ENCODE assay signal across 1 cellular context in genomic region chr2:112634153-112634873, GRCh38.
TF ChIP-seq lines count a peak whose summit lies in the region.

No MANE protein-coding gene starts in this region.

TF ChIP-seq in HepG2, 621 proteins besides CTCF, POLR2A, EP300 and RAD21 (continues in another document):
- TF ChIP-seq HNRNPLL (IDR thresholded peaks at IDR 0.05; ENCODE audit: low read depth, low read length, poor library complexity, severe bottlenecking) (no peak), AHR (CRISPR knock-in tag; IDR thresholded peaks at IDR 0.05) (no peak), ZSCAN25 (CRISPR knock-in tag; IDR thresholded peaks at IDR 0.05) (no peak), MAFF (IDR thresholded peaks at IDR 0.05; ENCODE audit: low read depth, low read length) (no peak), PREB (CRISPR knock-in tag; IDR thresholded peaks at IDR 0.05) (no peak), KDM5B (CRISPR knock-in tag; IDR thresholded peaks at IDR 0.05; ENCODE audit: borderline replicate concordance) (no peak), KDM3A (CRISPR knock-in tag; IDR thresholded peaks at IDR 0.05; ENCODE audit: low read depth) (no peak), EED (CRISPR knock-in tag; IDR thresholded peaks at IDR 0.05) (no peak), POLR2G (IDR thresholded peaks at IDR 0.05; ENCODE audit: low read depth, low read length) (no peak), HDAC6 (IDR thresholded peaks at IDR 0.05; ENCODE audit: low read depth, low read length) (no peak), ZFP41 (CRISPR knock-in tag; IDR thresholded peaks at IDR 0.05; ENCODE audit: borderline replicate concordance) (no peak), ZBTB2 (CRISPR knock-in tag; IDR thresholded peaks at IDR 0.05; ENCODE audit: low read depth) (no peak), RCOR2 (CRISPR knock-in tag; IDR thresholded peaks at IDR 0.05) (no peak), CENPT (CRISPR knock-in tag; IDR thresholded peaks at IDR 0.05; ENCODE audit: low read depth) (no peak), ZBTB42 (CRISPR knock-in tag; IDR thresholded peaks at IDR 0.05) (no peak), ZNF235 (CRISPR knock-in tag; IDR thresholded peaks at IDR 0.05; ENCODE audit: borderline replicate concordance) (peak; percentile 25; the same call in 1 of the 2 replicates), HMGXB3 (CRISPR knock-in tag; IDR thresholded peaks at IDR 0.05; ENCODE audit: borderline replicate concordance) (no peak), U2AF1 (optimal IDR thresholded peaks at IDR 0.05; ENCODE audit: low read depth, low read length) (no peak), PAF1 (CRISPR knock-in tag; IDR thresholded peaks at IDR 0.05) (no peak), PTBP1 (IDR thresholded peaks at IDR 0.05; ENCODE audit: low read depth, low read length, poor library complexity, severe bottlenecking) (no peak), ZNF10 (CRISPR knock-in tag; IDR thresholded peaks at IDR 0.05; ENCODE audit: borderline replicate concordance, low read depth) (no peak), ZNF687 (CRISPR knock-in tag; IDR thresholded peaks at IDR 0.05) (peak; percentile 41; the same call in 1 of the 2 replicates), ZNF709 (CRISPR knock-in tag; IDR thresholded peaks at IDR 0.05) (0 out of 2 replicates have a peak, but pooled peaks have one; percentile 19), ZNF503 (CRISPR knock-in tag; IDR thresholded peaks at IDR 0.05) (no peak), HES4 (CRISPR knock-in tag; IDR thresholded peaks at IDR 0.05; ENCODE audit: borderline replicate concordance) (no peak), PBX2 (CRISPR knock-in tag; IDR thresholded peaks at IDR 0.05) (no peak)
- TF ChIP-seq, protein P1, sequence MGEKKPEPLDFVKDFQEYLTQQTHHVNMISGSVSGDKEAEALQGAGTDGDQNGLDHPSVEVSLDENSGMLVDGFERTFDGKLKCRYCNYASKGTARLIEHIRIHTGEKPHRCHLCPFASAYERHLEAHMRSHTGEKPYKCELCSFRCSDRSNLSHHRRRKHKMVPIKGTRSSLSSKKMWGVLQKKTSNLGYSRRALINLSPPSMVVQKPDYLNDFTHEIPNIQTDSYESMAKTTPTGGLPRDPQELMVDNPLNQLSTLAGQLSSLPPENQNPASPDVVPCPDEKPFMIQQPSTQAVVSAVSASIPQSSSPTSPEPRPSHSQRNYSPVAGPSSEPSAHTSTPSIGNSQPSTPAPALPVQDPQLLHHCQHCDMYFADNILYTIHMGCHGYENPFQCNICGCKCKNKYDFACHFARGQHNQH (CRISPR knock-in tag; IDR thresholded peaks at IDR 0.05), result no peak; the same call in 1 of the 2 replicates
- TF ChIP-seq, protein P2, sequence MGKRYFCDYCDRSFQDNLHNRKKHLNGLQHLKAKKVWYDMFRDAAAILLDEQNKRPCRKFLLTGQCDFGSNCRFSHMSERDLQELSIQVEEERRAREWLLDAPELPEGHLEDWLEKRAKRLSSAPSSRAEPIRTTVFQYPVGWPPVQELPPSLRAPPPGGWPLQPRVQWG (CRISPR knock-in tag; IDR thresholded peaks at IDR 0.05; ENCODE audit: borderline replicate concordance, low read depth), result no peak
- TF ChIP-seq, protein P3, sequence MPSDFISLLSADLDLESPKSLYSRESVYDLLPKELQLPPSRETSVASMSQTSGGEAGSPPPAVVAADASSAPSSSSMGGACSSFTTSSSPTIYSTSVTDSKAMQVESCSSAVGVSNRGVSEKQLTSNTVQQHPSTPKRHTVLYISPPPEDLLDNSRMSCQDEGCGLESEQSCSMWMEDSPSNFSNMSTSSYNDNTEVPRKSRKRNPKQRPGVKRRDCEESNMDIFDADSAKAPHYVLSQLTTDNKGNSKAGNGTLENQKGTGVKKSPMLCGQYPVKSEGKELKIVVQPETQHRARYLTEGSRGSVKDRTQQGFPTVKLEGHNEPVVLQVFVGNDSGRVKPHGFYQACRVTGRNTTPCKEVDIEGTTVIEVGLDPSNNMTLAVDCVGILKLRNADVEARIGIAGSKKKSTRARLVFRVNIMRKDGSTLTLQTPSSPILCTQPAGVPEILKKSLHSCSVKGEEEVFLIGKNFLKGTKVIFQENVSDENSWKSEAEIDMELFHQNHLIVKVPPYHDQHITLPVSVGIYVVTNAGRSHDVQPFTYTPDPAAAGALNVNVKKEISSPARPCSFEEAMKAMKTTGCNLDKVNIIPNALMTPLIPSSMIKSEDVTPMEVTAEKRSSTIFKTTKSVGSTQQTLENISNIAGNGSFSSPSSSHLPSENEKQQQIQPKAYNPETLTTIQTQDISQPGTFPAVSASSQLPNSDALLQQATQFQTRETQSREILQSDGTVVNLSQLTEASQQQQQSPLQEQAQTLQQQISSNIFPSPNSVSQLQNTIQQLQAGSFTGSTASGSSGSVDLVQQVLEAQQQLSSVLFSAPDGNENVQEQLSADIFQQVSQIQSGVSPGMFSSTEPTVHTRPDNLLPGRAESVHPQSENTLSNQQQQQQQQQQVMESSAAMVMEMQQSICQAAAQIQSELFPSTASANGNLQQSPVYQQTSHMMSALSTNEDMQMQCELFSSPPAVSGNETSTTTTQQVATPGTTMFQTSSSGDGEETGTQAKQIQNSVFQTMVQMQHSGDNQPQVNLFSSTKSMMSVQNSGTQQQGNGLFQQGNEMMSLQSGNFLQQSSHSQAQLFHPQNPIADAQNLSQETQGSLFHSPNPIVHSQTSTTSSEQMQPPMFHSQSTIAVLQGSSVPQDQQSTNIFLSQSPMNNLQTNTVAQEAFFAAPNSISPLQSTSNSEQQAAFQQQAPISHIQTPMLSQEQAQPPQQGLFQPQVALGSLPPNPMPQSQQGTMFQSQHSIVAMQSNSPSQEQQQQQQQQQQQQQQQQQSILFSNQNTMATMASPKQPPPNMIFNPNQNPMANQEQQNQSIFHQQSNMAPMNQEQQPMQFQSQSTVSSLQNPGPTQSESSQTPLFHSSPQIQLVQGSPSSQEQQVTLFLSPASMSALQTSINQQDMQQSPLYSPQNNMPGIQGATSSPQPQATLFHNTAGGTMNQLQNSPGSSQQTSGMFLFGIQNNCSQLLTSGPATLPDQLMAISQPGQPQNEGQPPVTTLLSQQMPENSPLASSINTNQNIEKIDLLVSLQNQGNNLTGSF (CRISPR knock-in tag; IDR thresholded peaks at IDR 0.05), result no peak
- TF ChIP-seq, protein P4, sequence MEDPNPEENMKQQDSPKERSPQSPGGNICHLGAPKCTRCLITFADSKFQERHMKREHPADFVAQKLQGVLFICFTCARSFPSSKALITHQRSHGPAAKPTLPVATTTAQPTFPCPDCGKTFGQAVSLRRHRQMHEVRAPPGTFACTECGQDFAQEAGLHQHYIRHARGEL (CRISPR knock-in tag; IDR thresholded peaks at IDR 0.05), result no peak
- TF ChIP-seq, protein P5, sequence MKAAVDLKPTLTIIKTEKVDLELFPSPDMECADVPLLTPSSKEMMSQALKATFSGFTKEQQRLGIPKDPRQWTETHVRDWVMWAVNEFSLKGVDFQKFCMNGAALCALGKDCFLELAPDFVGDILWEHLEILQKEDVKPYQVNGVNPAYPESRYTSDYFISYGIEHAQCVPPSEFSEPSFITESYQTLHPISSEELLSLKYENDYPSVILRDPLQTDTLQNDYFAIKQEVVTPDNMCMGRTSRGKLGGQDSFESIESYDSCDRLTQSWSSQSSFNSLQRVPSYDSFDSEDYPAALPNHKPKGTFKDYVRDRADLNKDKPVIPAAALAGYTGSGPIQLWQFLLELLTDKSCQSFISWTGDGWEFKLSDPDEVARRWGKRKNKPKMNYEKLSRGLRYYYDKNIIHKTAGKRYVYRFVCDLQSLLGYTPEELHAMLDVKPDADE (CRISPR knock-in tag; IDR thresholded peaks at IDR 0.05), result no peak
